In genomic region chr11:96126917-96127595, GRCh38 we compare ENCODE assay signal across 22 cellular contexts.
DNase-seq lines count a peak whose midpoint lies in the region; TF ChIP-seq lines count a peak whose summit lies in the region.
"Had no signal": no experiment of that assay in that cellular context is flagged by ENCODE, and none has a peak within 500 bp of the region (broad histone marks: within the 10 kb centered on the region; RNA-seq: fewer than 3 reads in every experiment).

No MANE protein-coding gene starts in this region.

- H3K4me3 ChIP-seq in smooth muscle cell: no peak overlapping the region
- H3K4me3 ChIP-seq: A549; BLaER1 treated with 17β-estradiol and CSF1 and Interleukin-3, amounts not matched to agents 10 nM and 100 nM; upper lobe of left lung had no signal

- WGBS in smooth muscle cell (ENCODE audit: low lambda C conversion rate): 84% methylated on average over 4 of the region's 4 CpGs

- H3K9me3 Mint-ChIP-seq in T-helper 2 cell treated with Interferon-gamma antibody and Interleukin-4, amounts not matched to agents 5 μg/mL and 100 μg/mL, for 36 hours: no peaks in the 10 kb centered on the region

- H3K4me2 ChIP-seq in smooth muscle cell: no peak overlapping the region
- H3K4me2 ChIP-seq: A549 had no signal

- H3K36me3 ChIP-seq in smooth muscle cell (ENCODE audit: low read depth): no peaks in the 10 kb centered on the region
- H3K36me3 ChIP-seq: upper lobe of left lung had no signal

- no peak overlapping the region for H3K27ac ChIP-seq in smooth muscle cell (ENCODE audit: low read depth)
- H3K27ac ChIP-seq: A549; BLaER1 treated with 17β-estradiol and CSF1 and Interleukin-3, amounts not matched to agents 10 nM and 100 nM; epithelial cell of prostate; parathyroid adenoma; RWPE1; upper lobe of left lung had no signal

- no peak overlapping the region for H3K4me3 Mint-ChIP-seq in T-helper 2 cell treated with Interferon-gamma antibody and Interleukin-4, amounts not matched to agents 5 μg/mL and 100 μg/mL, for 36 hours

- no peak for DNase-seq in T-helper 2 cell treated with Interferon-gamma antibody and Interleukin-4, amounts not matched to agents 5 μg/mL and 100 μg/mL, for 36 hours (ENCODE audit: low spot score)
- no peak for DNase-seq in T-helper 2 cell
- peak; percentile 40 to 46 for DNase-seq in NCI-H446 (lab: John Stamatoyannopoulos, UW)
- DNase-seq in dermis microvascular lymphatic vessel endothelial cell (ENCODE audit: low read depth in 2 of 2): peak; percentile 56 to 77
- DNase-seq in renal cortical epithelial cell (ENCODE audit: low read depth): peak; percentile 26
- no peak for DNase-seq in smooth muscle cell (lab: John Stamatoyannopoulos, UW; ENCODE audit: unreplicated experiment)
- no peak for DNase-seq in NCI-H187 treated with DMSO at 0.1 percent for 48 hours (lab: John Stamatoyannopoulos, UW)
- no peak for DNase-seq in NCI-H1048 (lab: John Stamatoyannopoulos, UW)
- DNase-seq: activated T-cell treated with anti-CD3 and anti-CD28 coated beads, Interleukin-2, amount 50 U/mL, for 1 hour; GDM1; H7; hypothalamus; islet precursor cell; NCI-H187; stimulated activated naive CD4-positive, alpha-beta T cell treated with Interleukin-2 at 50 U/mL for 16 hours; SW 1271; upper lobe of left lung had no signal

- no peaks in the 10 kb centered on the region for H3F3A ChIP-seq in smooth muscle cell (ENCODE audit: low read depth)

- peaks cover 63% of the 10 kb centered on the region for H3K79me2 ChIP-seq in smooth muscle cell (ENCODE audit: low read depth)
- H3K79me2 ChIP-seq: parathyroid adenoma had no signal

- TF ChIP-seq CTCF in smooth muscle cell (IDR thresholded peaks at IDR 0.05; ENCODE audit: borderline replicate concordance, insufficient read depth, poor library complexity, severe bottlenecking): no peak

- H3K27me3 Mint-ChIP-seq in T-helper 2 cell treated with Interferon-gamma antibody and Interleukin-4, amounts not matched to agents 5 μg/mL and 100 μg/mL, for 36 hours (ENCODE audit: low read depth): no peaks in the 10 kb centered on the region

- no peak overlapping the region for H2AFZ ChIP-seq in smooth muscle cell (ENCODE audit: low read depth)
- H2AFZ ChIP-seq: parathyroid adenoma had no signal

- H4K20me1 ChIP-seq in smooth muscle cell (ENCODE audit: low read depth): peaks cover 13% of the 10 kb centered on the region

- no peak overlapping the region for H3K9ac ChIP-seq in smooth muscle cell (ENCODE audit: low read depth)
- H3K9ac ChIP-seq: BLaER1 treated with 17β-estradiol and CSF1 and Interleukin-3, amounts not matched to agents 10 nM and 100 nM; parathyroid adenoma had no signal

- peaks cover 6% of the 10 kb centered on the region for H3K4me1 ChIP-seq in smooth muscle cell (ENCODE audit: low read depth)

- no peaks in the 10 kb centered on the region for H3K9me3 ChIP-seq in smooth muscle cell (replicated peaks; ENCODE audit: low read depth)
- H3K9me3 ChIP-seq: A549; BLaER1 treated with 17β-estradiol and CSF1 and Interleukin-3, amounts not matched to agents 10 nM and 100 nM; upper lobe of left lung had no signal

- H3K27me3 ChIP-seq in smooth muscle cell (ENCODE audit: low read depth): no peaks in the 10 kb centered on the region
- H3K27me3 ChIP-seq: BLaER1 treated with 17β-estradiol and CSF1 and Interleukin-3, amounts not matched to agents 10 nM and 100 nM; upper lobe of left lung had no signal

- peaks cover 6% of the 10 kb centered on the region for H3K36me3 Mint-ChIP-seq in T-helper 2 cell treated with Interferon-gamma antibody and Interleukin-4, amounts not matched to agents 5 μg/mL and 100 μg/mL, for 36 hours (ENCODE audit: low read depth)

- H3K27ac Mint-ChIP-seq in T-helper 2 cell treated with Interferon-gamma antibody and Interleukin-4, amounts not matched to agents 5 μg/mL and 100 μg/mL, for 36 hours: peak overlapping the region; percentile 21

- peaks cover 29% of the 10 kb centered on the region for H3K4me1 Mint-ChIP-seq in T-helper 2 cell treated with Interferon-gamma antibody and Interleukin-4, amounts not matched to agents 5 μg/mL and 100 μg/mL, for 36 hours (ENCODE audit: low read depth)

Comparison
In these comparisons a context has a peak if more than half of its experiments do, and no peak if none do; other contexts are left out.
1. DNase-seq: peak in NCI-H446 (2 of 2), dermis microvascular lymphatic vessel endothelial cell (2 of 2) and renal cortical epithelial cell (single experiment); none in T-helper 2 cell treated with Interferon-gamma antibody and Interleukin-4, amounts not matched to agents 5 μg/mL and 100 μg/mL, for 36 hours (single experiment), T-helper 2 cell (0 of 5), smooth muscle cell (single experiment), NCI-H187 treated with DMSO at 0.1 percent for 48 hours (single experiment) and NCI-H1048 (single experiment).